ENCODE assay signal across 2 cellular contexts in the genomic region with DNA sequence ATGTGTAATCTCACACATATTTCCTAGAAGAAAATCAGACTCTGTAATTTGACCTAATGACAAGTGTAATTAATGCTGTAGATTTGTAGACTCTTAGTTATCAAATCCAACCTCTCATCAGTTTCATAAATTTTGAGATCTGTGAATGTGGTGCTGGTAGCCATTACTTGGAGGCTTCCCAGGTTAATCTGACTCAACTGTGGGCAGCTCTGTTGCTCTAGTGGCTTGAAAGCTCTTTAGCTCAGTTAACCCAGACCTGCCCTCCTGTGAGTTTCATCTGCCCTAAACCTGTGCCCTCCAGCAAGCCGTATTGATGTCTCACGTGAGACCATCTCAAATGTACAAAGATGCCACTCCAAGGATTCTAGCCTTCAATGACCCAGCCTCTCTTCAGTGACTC.
TF ChIP-seq lines count a peak whose summit lies in the region.

No MANE protein-coding gene starts in this region.

TF ChIP-seq in IMR-90, 13 proteins besides CTCF, POLR2A, EP300 and RAD21 (continued from another document):
- TF ChIP-seq, protein P1, sequence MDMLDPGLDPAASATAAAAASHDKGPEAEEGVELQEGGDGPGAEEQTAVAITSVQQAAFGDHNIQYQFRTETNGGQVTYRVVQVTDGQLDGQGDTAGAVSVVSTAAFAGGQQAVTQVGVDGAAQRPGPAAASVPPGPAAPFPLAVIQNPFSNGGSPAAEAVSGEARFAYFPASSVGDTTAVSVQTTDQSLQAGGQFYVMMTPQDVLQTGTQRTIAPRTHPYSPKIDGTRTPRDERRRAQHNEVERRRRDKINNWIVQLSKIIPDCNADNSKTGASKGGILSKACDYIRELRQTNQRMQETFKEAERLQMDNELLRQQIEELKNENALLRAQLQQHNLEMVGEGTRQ (IDR thresholded peaks at IDR 0.05; ENCODE audit: low read depth, low read length), result no peak
- no peak for TF ChIP-seq MAZ (IDR thresholded peaks at IDR 0.05; ENCODE audit: borderline replicate concordance, low read depth, low read length)
- TF ChIP-seq BHLHE40 (IDR thresholded peaks at IDR 0.05; ENCODE audit: low read depth, low read length), result no peak
- TF ChIP-seq, protein P2, sequence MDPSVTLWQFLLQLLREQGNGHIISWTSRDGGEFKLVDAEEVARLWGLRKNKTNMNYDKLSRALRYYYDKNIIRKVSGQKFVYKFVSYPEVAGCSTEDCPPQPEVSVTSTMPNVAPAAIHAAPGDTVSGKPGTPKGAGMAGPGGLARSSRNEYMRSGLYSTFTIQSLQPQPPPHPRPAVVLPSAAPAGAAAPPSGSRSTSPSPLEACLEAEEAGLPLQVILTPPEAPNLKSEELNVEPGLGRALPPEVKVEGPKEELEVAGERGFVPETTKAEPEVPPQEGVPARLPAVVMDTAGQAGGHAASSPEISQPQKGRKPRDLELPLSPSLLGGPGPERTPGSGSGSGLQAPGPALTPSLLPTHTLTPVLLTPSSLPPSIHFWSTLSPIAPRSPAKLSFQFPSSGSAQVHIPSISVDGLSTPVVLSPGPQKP (IDR thresholded peaks at IDR 0.05; ENCODE audit: borderline replicate concordance, low read depth, low read length), result no peak
- TF ChIP-seq FOS (IDR thresholded peaks at IDR 0.05; ENCODE audit: low read depth, low read length), result no peak
- TF ChIP-seq RCOR1 (IDR thresholded peaks at IDR 0.05; ENCODE audit: insufficient replicate concordance, low read length), result no peak

TF ChIP-seq in GM23338, 12 proteins besides CTCF, POLR2A, EP300 and RAD21:
- TF ChIP-seq, protein P3, sequence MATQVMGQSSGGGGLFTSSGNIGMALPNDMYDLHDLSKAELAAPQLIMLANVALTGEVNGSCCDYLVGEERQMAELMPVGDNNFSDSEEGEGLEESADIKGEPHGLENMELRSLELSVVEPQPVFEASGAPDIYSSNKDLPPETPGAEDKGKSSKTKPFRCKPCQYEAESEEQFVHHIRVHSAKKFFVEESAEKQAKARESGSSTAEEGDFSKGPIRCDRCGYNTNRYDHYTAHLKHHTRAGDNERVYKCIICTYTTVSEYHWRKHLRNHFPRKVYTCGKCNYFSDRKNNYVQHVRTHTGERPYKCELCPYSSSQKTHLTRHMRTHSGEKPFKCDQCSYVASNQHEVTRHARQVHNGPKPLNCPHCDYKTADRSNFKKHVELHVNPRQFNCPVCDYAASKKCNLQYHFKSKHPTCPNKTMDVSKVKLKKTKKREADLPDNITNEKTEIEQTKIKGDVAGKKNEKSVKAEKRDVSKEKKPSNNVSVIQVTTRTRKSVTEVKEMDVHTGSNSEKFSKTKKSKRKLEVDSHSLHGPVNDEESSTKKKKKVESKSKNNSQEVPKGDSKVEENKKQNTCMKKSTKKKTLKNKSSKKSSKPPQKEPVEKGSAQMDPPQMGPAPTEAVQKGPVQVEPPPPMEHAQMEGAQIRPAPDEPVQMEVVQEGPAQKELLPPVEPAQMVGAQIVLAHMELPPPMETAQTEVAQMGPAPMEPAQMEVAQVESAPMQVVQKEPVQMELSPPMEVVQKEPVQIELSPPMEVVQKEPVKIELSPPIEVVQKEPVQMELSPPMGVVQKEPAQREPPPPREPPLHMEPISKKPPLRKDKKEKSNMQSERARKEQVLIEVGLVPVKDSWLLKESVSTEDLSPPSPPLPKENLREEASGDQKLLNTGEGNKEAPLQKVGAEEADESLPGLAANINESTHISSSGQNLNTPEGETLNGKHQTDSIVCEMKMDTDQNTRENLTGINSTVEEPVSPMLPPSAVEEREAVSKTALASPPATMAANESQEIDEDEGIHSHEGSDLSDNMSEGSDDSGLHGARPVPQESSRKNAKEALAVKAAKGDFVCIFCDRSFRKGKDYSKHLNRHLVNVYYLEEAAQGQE (IDR thresholded peaks at IDR 0.05; ENCODE audit: unreplicated experiment), result no peak
- TF ChIP-seq POLR2AphosphoS5 (IDR thresholded peaks at IDR 0.05; ENCODE audit: low read depth), result no peak
- no peak for TF ChIP-seq ZNF331 (CRISPR knock-in tag; IDR thresholded peaks at IDR 0.05; ENCODE audit: low read depth)
- TF ChIP-seq JUNB (IDR thresholded peaks at IDR 0.05; ENCODE audit: unreplicated experiment), result no peak
- TF ChIP-seq, protein P4, sequence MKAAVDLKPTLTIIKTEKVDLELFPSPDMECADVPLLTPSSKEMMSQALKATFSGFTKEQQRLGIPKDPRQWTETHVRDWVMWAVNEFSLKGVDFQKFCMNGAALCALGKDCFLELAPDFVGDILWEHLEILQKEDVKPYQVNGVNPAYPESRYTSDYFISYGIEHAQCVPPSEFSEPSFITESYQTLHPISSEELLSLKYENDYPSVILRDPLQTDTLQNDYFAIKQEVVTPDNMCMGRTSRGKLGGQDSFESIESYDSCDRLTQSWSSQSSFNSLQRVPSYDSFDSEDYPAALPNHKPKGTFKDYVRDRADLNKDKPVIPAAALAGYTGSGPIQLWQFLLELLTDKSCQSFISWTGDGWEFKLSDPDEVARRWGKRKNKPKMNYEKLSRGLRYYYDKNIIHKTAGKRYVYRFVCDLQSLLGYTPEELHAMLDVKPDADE (IDR thresholded peaks at IDR 0.05), result no peak
- no peak for TF ChIP-seq EZH2 (IDR thresholded peaks at IDR 0.05; ENCODE audit: low read depth, unreplicated experiment)
